8 cellular contexts compared by ENCODE assay signal in genomic region chr15:92623435-92623834, GRCh38. TPM values are rescaled to one million over a fixed set of nuclear protein-coding genes. Genes with fewer than 3 reads are reported as not detected.
DNase-seq lines count a peak whose midpoint lies in the region; ATAC-seq and TF ChIP-seq lines count a peak whose summit lies in the region.
"Had no signal": no experiment of that assay in that cellular context is flagged by ENCODE, and none has a peak within 500 bp of the region (broad histone marks: within the 10 kb centered on the region; RNA-seq: fewer than 3 reads in every experiment).

No MANE protein-coding gene starts in this region.

- H3K36me3 ChIP-seq in H7 (replicated peaks; ENCODE audit: control insufficient read depth, insufficient read depth, low read length), result peaks cover 3% of the 10 kb centered on the region; the same call in 1 of the 2 replicates

- H3K4me3 Mint-ChIP-seq in stimulated activated effector memory CD8-positive, alpha-beta T cell treated with anti-CD3 and anti-CD28 coated beads, Interleukin-12 subunit alpha, Interleukin-12 subunit beta, amount 100 ng/mL, for 72 hours, result no peak overlapping the region
- H3K4me3 Mint-ChIP-seq: T-helper 17 cell had no signal

- H3K4me1 Mint-ChIP-seq in stimulated activated effector memory CD8-positive, alpha-beta T cell treated with anti-CD3 and anti-CD28 coated beads, Interleukin-12 subunit alpha, Interleukin-12 subunit beta, amount 100 ng/mL, for 72 hours, result peaks cover 13% of the 10 kb centered on the region

- H3K4me3 ChIP-seq in H7 (ENCODE audit: insufficient read depth, low read depth, low read length), result no peak overlapping the region

- H3K27me3 ChIP-seq in H7 (ENCODE audit: control insufficient read depth, insufficient read depth, low read length), result no peaks in the 10 kb centered on the region

- TF ChIP-seq CTCF in omental fat pad (IDR thresholded peaks at IDR 0.05), result no peak

- DNase-seq in NCI-H1105 treated with DMSO at 0.1 percent for 48 hours (lab: John Stamatoyannopoulos, UW), result peak; percentile 90
- peak; percentile 78 for DNase-seq in NCI-H526 treated with DMSO at 0.1 percent for 48 hours (lab: John Stamatoyannopoulos, UW)
- DNase-seq in epithelial cell of prostate (ENCODE audit: low read depth, low spot score), result peak; percentile 33
- no peak for DNase-seq in stimulated activated effector memory CD8-positive, alpha-beta T cell treated with anti-CD3 and anti-CD28 coated beads, Interleukin-12 subunit alpha, Interleukin-12 subunit beta, amount 100 ng/mL, for 72 hours (ENCODE audit: low spot score in 2 of 2)
- no peak for DNase-seq in H7
- DNase-seq in omental fat pad (ENCODE audit: low spot score), result no peak
- DNase-seq: T-helper 17 cell had no signal

- ATAC-seq in stimulated activated effector memory CD8-positive, alpha-beta T cell treated with anti-CD3 and anti-CD28 coated beads, Interleukin-12 subunit alpha, Interleukin-12 subunit beta, amount 100 ng/mL, for 72 hours, result no peak
- ATAC-seq in HG03280 (IDR thresholded peaks at IDR 0.05; ENCODE audit: unreplicated experiment) (no peak), omental fat pad (ENCODE audit: low FRiP score) (no peak)
- ATAC-seq: T-helper 17 cell had no signal

- H3K27ac Mint-ChIP-seq in stimulated activated effector memory CD8-positive, alpha-beta T cell treated with anti-CD3 and anti-CD28 coated beads, Interleukin-12 subunit alpha, Interleukin-12 subunit beta, amount 100 ng/mL, for 72 hours, result peak overlapping the region; percentile 8

- no peaks in the 10 kb centered on the region for H3K36me3 Mint-ChIP-seq in stimulated activated effector memory CD8-positive, alpha-beta T cell treated with anti-CD3 and anti-CD28 coated beads, Interleukin-12 subunit alpha, Interleukin-12 subunit beta, amount 100 ng/mL, for 72 hours

- H3K9me3 Mint-ChIP-seq in stimulated activated effector memory CD8-positive, alpha-beta T cell treated with anti-CD3 and anti-CD28 coated beads, Interleukin-12 subunit alpha, Interleukin-12 subunit beta, amount 100 ng/mL, for 72 hours, result no peaks in the 10 kb centered on the region

- no peak overlapping the region for H3K27ac ChIP-seq in epithelial cell of prostate

RNA-seq across cellular contexts. Expression of gene FAM174B, which starts 32.1 kb away (rescaled TPM):
- total RNA-seq in H7 (2014; rRNA removed; shearing (Covaris generic)), result 16.8 and 26.8 TPM in 2 replicates
- 10 to 100 TPM in 2 of 4 donors, 1 to 10 TPM in 2; 3.1 to 17.0 (median 11.1) TPM for total RNA-seq in omental fat pad

Comparison
In these comparisons a context has a peak if more than half of its experiments do, and no peak if none do; other contexts are left out.
1. DNase-seq: peak in NCI-H1105 treated with DMSO at 0.1 percent for 48 hours (single experiment), NCI-H526 treated with DMSO at 0.1 percent for 48 hours (single experiment) and epithelial cell of prostate (single experiment); none in stimulated activated effector memory CD8-positive, alpha-beta T cell treated with anti-CD3 and anti-CD28 coated beads, Interleukin-12 subunit alpha, Interleukin-12 subunit beta, amount 100 ng/mL, for 72 hours (0 of 2), H7 (single experiment) and omental fat pad (single experiment).